Comparison of ENCODE assay signal across 13 cellular contexts in genomic region chr22:23072035-23072910, GRCh38. TPM values are rescaled to one million over a fixed set of nuclear protein-coding genes. Genes with fewer than 3 reads are reported as not detected.
DNase-seq lines count a peak whose midpoint lies in the region; ATAC-seq and TF ChIP-seq lines count a peak whose summit lies in the region.
"Had no signal": no experiment of that assay in that cellular context is flagged by ENCODE, and none has a peak within 500 bp of the region (broad histone marks: within the 10 kb centered on the region; RNA-seq: fewer than 3 reads in every experiment).

No MANE protein-coding gene starts in this region.

- peak; percentile 65 for DNase-seq in AG09309 (ENCODE audit: low read depth)
- peak; percentile 4 for DNase-seq in GM04504 (ENCODE audit: low read depth)
- no peak for DNase-seq in central memory CD8-positive, alpha-beta T cell (ENCODE audit: low spot score in 2 of 2)
- DNase-seq in cerebellum (ENCODE audit: low spot score): no peak
- no peak for DNase-seq in GM13977 (ENCODE audit: low spot score)
- no peak for DNase-seq in activated CD8-positive, alpha-beta T cell treated with anti-CD3 and anti-CD28 coated beads for 36 hours
- DNase-seq in RWPE1 (ENCODE audit: low spot score): no peak
- DNase-seq: activated gamma-delta T cell, NCI-H510A treated with DMSO at 0.1 percent for 48 hours, thyroid gland had no signal

- TF ChIP-seq CTCF in AG09309 (IDR thresholded peaks at IDR 0.05; ENCODE audit: control insufficient read depth, insufficient read depth, low read depth, low read length, missing control alignments) (no peak), nephron (IDR thresholded peaks at IDR 0.05; ENCODE audit: unreplicated experiment in 3 of 3) (no peak), GM13977 (IDR thresholded peaks at IDR 0.05; ENCODE audit: extremely low read depth, insufficient read depth, missing control alignments) (no peak), RWPE1 (conservative IDR thresholded peaks at IDR 0.05; ENCODE audit: low read depth) (no peak)
- no peak for TF ChIP-seq CTCF in activated CD8-positive, alpha-beta T cell treated with anti-CD3 and anti-CD28 coated beads for 36 hours (IDR thresholded peaks at IDR 0.05)

- peaks cover 18% of the 10 kb centered on the region for H3K27me3 Mint-ChIP-seq in central memory CD8-positive, alpha-beta T cell
- H3K27me3 Mint-ChIP-seq in nephron (ENCODE audit: low read depth): peaks cover 54% of the 10 kb centered on the region
- H3K27me3 Mint-ChIP-seq in activated CD8-positive, alpha-beta T cell treated with anti-CD3 and anti-CD28 coated beads for 36 hours: peaks cover 19% of the 10 kb centered on the region

- H3K4me1 Mint-ChIP-seq in central memory CD8-positive, alpha-beta T cell: peaks cover 29% of the 10 kb centered on the region
- peaks cover 17% of the 10 kb centered on the region for H3K4me1 Mint-ChIP-seq in nephron
- peaks cover 6% of the 10 kb centered on the region for H3K4me1 Mint-ChIP-seq in activated CD8-positive, alpha-beta T cell treated with anti-CD3 and anti-CD28 coated beads for 36 hours (ENCODE audit: low read depth)

- H3K27ac Mint-ChIP-seq in central memory CD8-positive, alpha-beta T cell (ENCODE audit: low read depth): no peak overlapping the region
- H3K27ac Mint-ChIP-seq in nephron: no peak overlapping the region
- H3K27ac Mint-ChIP-seq in activated CD8-positive, alpha-beta T cell treated with anti-CD3 and anti-CD28 coated beads for 36 hours: no peak overlapping the region
- H3K27ac Mint-ChIP-seq: dendritic cell treated with granulocyte-macrophage colony-stimulating factor and Interleukin-4, amounts not matched to agents 40 ng/mL and 50 ng/mL, for 4 days had no signal

- no peak overlapping the region for H3K27ac ChIP-seq in RWPE1
- H3K27ac ChIP-seq: left lung, thyroid gland had no signal

- CTCF ChIA-PET in activated CD8-positive, alpha-beta T cell treated with anti-CD3 and anti-CD28 coated beads for 36 hours (lab: Charles Lee): interaction anchor here (1.0 kb wide), 1 partner anchor 113 kb away, joined by 4 read pairs; no protein-coding TSS in a partner anchor
- CTCF ChIA-PET in RWPE1 (lab: Yijun Ruan, JAX): no interaction called here

- H3K36me3 Mint-ChIP-seq in central memory CD8-positive, alpha-beta T cell (ENCODE audit: insufficient read depth): peaks cover 3% of the 10 kb centered on the region
- H3K36me3 Mint-ChIP-seq in nephron (ENCODE audit: low read depth): no peaks in the 10 kb centered on the region
- H3K36me3 Mint-ChIP-seq in activated CD8-positive, alpha-beta T cell treated with anti-CD3 and anti-CD28 coated beads for 36 hours (ENCODE audit: low read depth): no peaks in the 10 kb centered on the region

- ATAC-seq in central memory CD8-positive, alpha-beta T cell (replicated peaks; ENCODE audit: extremely low read depth, poor library complexity, severe bottlenecking): no peak
- no peak for ATAC-seq in activated CD8-positive, alpha-beta T cell treated with anti-CD3 and anti-CD28 coated beads for 36 hours
- ATAC-seq: left lung had no signal

- no peaks in the 10 kb centered on the region for H3K9me3 Mint-ChIP-seq in central memory CD8-positive, alpha-beta T cell
- H3K9me3 Mint-ChIP-seq in nephron: no peaks in the 10 kb centered on the region
- H3K9me3 Mint-ChIP-seq in activated CD8-positive, alpha-beta T cell treated with anti-CD3 and anti-CD28 coated beads for 36 hours: no peaks in the 10 kb centered on the region
- H3K9me3 Mint-ChIP-seq: dendritic cell treated with granulocyte-macrophage colony-stimulating factor and Interleukin-4, amounts not matched to agents 40 ng/mL and 50 ng/mL, for 4 days had no signal

- peak overlapping the region; percentile 41 for H3K4me3 Mint-ChIP-seq in central memory CD8-positive, alpha-beta T cell
- H3K4me3 Mint-ChIP-seq in nephron: peak overlapping the region; percentile 81 to 89 (median 86)
- no peak overlapping the region for H3K4me3 Mint-ChIP-seq in activated CD8-positive, alpha-beta T cell treated with anti-CD3 and anti-CD28 coated beads for 36 hours
- H3K4me3 Mint-ChIP-seq: dendritic cell treated with granulocyte-macrophage colony-stimulating factor and Interleukin-4, amounts not matched to agents 40 ng/mL and 50 ng/mL, for 4 days had no signal

- H3K4me3 ChIP-seq in AG09309 (ENCODE audit: control insufficient read depth, low read depth, low read length): no peak overlapping the region
- H3K4me3 ChIP-seq: left lung, thyroid gland had no signal

- in situ Hi-C loops in GM13977 (cut with MboI; ENCODE audit: low pct_unique_long_range_greater_than_20kb, low sequenced_read_pairs, unreplicated experiment): no loop called here

- intact Hi-C loops in activated CD8-positive, alpha-beta T cell treated with anti-CD3 and anti-CD28 coated beads for 36 hours (cut with micrococcal nuclease): no loop called here

- POLR2A ChIA-PET in activated CD8-positive, alpha-beta T cell treated with anti-CD3 and anti-CD28 coated beads for 36 hours (lab: Charles Lee): interaction anchor here (0.7 to 0.8 kb wide), 2 partner anchors 14 to 260 kb away, joined by 3 read pairs; no protein-coding TSS in a partner anchor
- POLR2A ChIA-PET in RWPE1 (lab: Yijun Ruan, JAX; ENCODE audit: low non-redundant PET): no interaction called here

RNA-seq across cellular contexts. Expression of gene GNAZ, which starts 2.0 kb away (rescaled TPM):
- total RNA-seq in cerebellum: 51.8 TPM
- under 1 TPM; 0.50 to 0.56 TPM for total RNA-seq in activated CD8-positive, alpha-beta T cell treated with anti-CD3 and anti-CD28 coated beads for 36 hours

Comparison
In these comparisons a context has a peak if more than half of its experiments do, and no peak if none do; other contexts are left out.
1. DNase-seq: peak in AG09309 (single experiment) and GM04504 (single experiment); none in central memory CD8-positive, alpha-beta T cell (0 of 2), cerebellum (single experiment), GM13977 (single experiment), activated CD8-positive, alpha-beta T cell treated with anti-CD3 and anti-CD28 coated beads for 36 hours (single experiment) and RWPE1 (single experiment).
2. RNA of gene GNAZ, which starts 2.0 kb away (total RNA-seq): 51.8 TPM in cerebellum (single experiment); 0.50 to 0.56 TPM in activated CD8-positive, alpha-beta T cell treated with anti-CD3 and anti-CD28 coated beads for 36 hours; every median in the first group is over 10 times any median in the second.